In the genomic region with DNA sequence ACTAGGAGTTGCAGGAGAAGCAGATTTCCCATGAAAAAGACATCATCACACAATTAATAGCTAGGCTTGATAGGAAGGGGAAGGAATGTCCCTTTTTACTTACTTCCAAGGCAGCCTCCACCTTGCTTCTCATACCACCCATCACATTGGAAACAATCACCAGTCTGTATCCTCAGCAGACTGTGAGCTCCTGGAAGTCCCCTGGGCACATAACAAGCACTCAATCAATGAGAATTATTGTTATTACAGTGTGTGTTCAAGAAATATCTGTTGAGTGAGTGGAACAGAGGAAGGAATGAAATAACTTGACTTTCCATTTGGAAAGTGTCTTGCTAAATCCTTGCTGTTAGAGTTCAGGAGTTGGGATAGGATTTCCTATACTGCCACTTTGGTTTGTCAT, we compare ENCODE assay signal across 14 cellular contexts. TPM values are rescaled to one million over a fixed set of nuclear protein-coding genes. Genes with fewer than 3 reads are reported as not detected.
A peak's percentile ranks its signal among the peaks of the same experiment; 100 is the strongest.
DNase-seq lines count a peak whose midpoint lies in the region; ATAC-seq and TF ChIP-seq lines count a peak whose summit lies in the region.
"Had no signal": no experiment of that assay in that cellular context is flagged by ENCODE, and none has a peak within 500 bp of the region (broad histone marks: within the 10 kb centered on the region; RNA-seq: fewer than 3 reads in every experiment).

No MANE protein-coding gene starts in this region.

- ATAC-seq in stimulated activated naive CD8-positive, alpha-beta T cell treated with anti-CD3 and anti-CD28 coated beads, Interleukin-15, amount 100 ng/mL, for 72 hours = no peak
- no peak for ATAC-seq in stimulated activated naive CD8-positive, alpha-beta T cell treated with anti-CD3 and anti-CD28 coated beads, Interleukin-15, Interleukin-2, amounts not matched to agents 100 U/mL and 50 U/mL, for 24 hours
- ATAC-seq in GM21381 (IDR thresholded peaks at IDR 0.05; ENCODE audit: unreplicated experiment) = no peak
- ATAC-seq: gastroesophageal sphincter had no signal

- peak overlapping the region in 1 of 2 donors; percentile 10 for H3K4me3 Mint-ChIP-seq in stimulated activated naive CD8-positive, alpha-beta T cell treated with anti-CD3 and anti-CD28 coated beads, Interleukin-15, amount 100 ng/mL, for 72 hours
- no peak overlapping the region for H3K4me3 Mint-ChIP-seq in activated naive CD8-positive, alpha-beta T cell treated with anti-CD3 and anti-CD28 coated beads for 36 hours

- no peaks in the 10 kb centered on the region for H3K27me3 Mint-ChIP-seq in stimulated activated naive CD8-positive, alpha-beta T cell treated with anti-CD3 and anti-CD28 coated beads, Interleukin-15, amount 100 ng/mL, for 72 hours
- H3K27me3 Mint-ChIP-seq in activated naive CD8-positive, alpha-beta T cell treated with anti-CD3 and anti-CD28 coated beads for 36 hours = no peaks in the 10 kb centered on the region

- H3F3A ChIP-seq in SK-N-SH (replicated peaks; ENCODE audit: insufficient read depth) = peaks cover 12% of the 10 kb centered on the region

- TF ChIP-seq CTCF in OCI-LY3 (IDR thresholded peaks at IDR 0.05; ENCODE audit: low read depth, low read length) = no peak
- TF ChIP-seq CTCF in SK-N-SH (IDR thresholded peaks at IDR 0.05) = no peak

- H3K4me1 ChIP-seq in OCI-LY3 (ENCODE audit: low read length) (peaks cover 11% of the 10 kb centered on the region), SK-N-SH (ENCODE audit: control insufficient read depth in 1 of 2, insufficient read depth in 2 of 2, low read depth in 1 of 2, low read length in 1 of 2) (peaks cover 5 to 13% of the 10 kb centered on the region in 2 experiments; a peak in 3 of 4 replicates)
- H3K4me1 ChIP-seq: vagina had no signal

- H3K27ac ChIP-seq in OCI-LY3 (ENCODE audit: low read length) (no peak overlapping the region), SK-N-SH (ENCODE audit: low read depth in 2 of 2, low read length in 1 of 2) (no peak overlapping the region)
- H3K27ac ChIP-seq: gastroesophageal sphincter, vagina had no signal

- H2AFZ ChIP-seq in OCI-LY3 (ENCODE audit: low read depth, low read length) (no peak overlapping the region), SK-N-SH (ENCODE audit: low read depth) (no peak overlapping the region)

- no peak overlapping the region for H3K4me3 ChIP-seq in OCI-LY3 (ENCODE audit: low read length)
- H3K4me3 ChIP-seq in SK-N-SH (ENCODE audit: low read depth in 2 of 2, low read length in 1 of 2) = no peak overlapping the region
- H3K4me3 ChIP-seq: gastroesophageal sphincter, smooth muscle cell, vagina had no signal

- no peaks in the 10 kb centered on the region; the same call in 1 of the 2 replicates for H4K20me1 ChIP-seq in OCI-LY3 (ENCODE audit: insufficient read depth, low read length)
- no peaks in the 10 kb centered on the region for H4K20me1 ChIP-seq in SK-N-SH (ENCODE audit: insufficient read depth)

- H3K27me3 ChIP-seq in OCI-LY3 (ENCODE audit: low read depth, low read length) = no peaks in the 10 kb centered on the region
- H3K27me3 ChIP-seq in SK-N-SH (ENCODE audit: insufficient read depth) = no peaks in the 10 kb centered on the region
- H3K27me3 ChIP-seq: gastroesophageal sphincter, vagina had no signal

- no peak for TF ChIP-seq RAD21 in SK-N-SH (IDR thresholded peaks at IDR 0.05; ENCODE audit: low read length)

- peaks cover 12% of the 10 kb centered on the region for H3K4me1 Mint-ChIP-seq in stimulated activated naive CD8-positive, alpha-beta T cell treated with anti-CD3 and anti-CD28 coated beads, Interleukin-15, amount 100 ng/mL, for 72 hours
- peaks cover 11% of the 10 kb centered on the region for H3K4me1 Mint-ChIP-seq in activated naive CD8-positive, alpha-beta T cell treated with anti-CD3 and anti-CD28 coated beads for 36 hours

- H3K9me3 ChIP-seq in OCI-LY3 (ENCODE audit: insufficient read depth, low read length) (no peaks in the 10 kb centered on the region), SK-N-SH (no peaks in the 10 kb centered on the region)
- H3K9me3 ChIP-seq: gastroesophageal sphincter, vagina had no signal

- H3K36me3 ChIP-seq in OCI-LY3 (replicated peaks; ENCODE audit: low read depth, low read length) = no peaks in the 10 kb centered on the region
- no peaks in the 10 kb centered on the region for H3K36me3 ChIP-seq in SK-N-SH (replicated peaks in 1 of 2; ENCODE audit: control insufficient read depth in 1 of 2, insufficient read depth in 2 of 2, low read length in 1 of 2)
- H3K36me3 ChIP-seq: gastroesophageal sphincter, vagina had no signal

- no peak for TF ChIP-seq EP300 in SK-N-SH (IDR thresholded peaks at IDR 0.05; ENCODE audit: borderline replicate concordance in 1 of 2, low read depth in 1 of 2, low read length in 1 of 2)

- peak overlapping the region; percentile 14 for H3K4me2 ChIP-seq in OCI-LY3 (ENCODE audit: low read length)
- no peak overlapping the region for H3K4me2 ChIP-seq in SK-N-SH
- H3K4me2 ChIP-seq: smooth muscle cell had no signal

- H3K9ac ChIP-seq in OCI-LY3 (ENCODE audit: low read length) (no peak overlapping the region), SK-N-SH (no peak overlapping the region)

- no peaks in the 10 kb centered on the region for H3K9me3 Mint-ChIP-seq in stimulated activated naive CD8-positive, alpha-beta T cell treated with anti-CD3 and anti-CD28 coated beads, Interleukin-15, amount 100 ng/mL, for 72 hours
- no peaks in the 10 kb centered on the region for H3K9me3 Mint-ChIP-seq in activated naive CD8-positive, alpha-beta T cell treated with anti-CD3 and anti-CD28 coated beads for 36 hours

- H3K27ac Mint-ChIP-seq in stimulated activated naive CD8-positive, alpha-beta T cell treated with anti-CD3 and anti-CD28 coated beads, Interleukin-15, amount 100 ng/mL, for 72 hours = peak overlapping the region; percentile 9 to 91
- no peak overlapping the region for H3K27ac Mint-ChIP-seq in activated naive CD8-positive, alpha-beta T cell treated with anti-CD3 and anti-CD28 coated beads for 36 hours

- POLR2A ChIA-PET in SK-N-SH (lab: Yijun Ruan, JAX) = no interaction called here

- 0 out of 2 replicates have a peak, but pooled peaks cover 4% of the 10 kb centered on the region for H3K79me2 ChIP-seq in OCI-LY3 (ENCODE audit: low read length)
- peaks cover 2% of the 10 kb centered on the region; the same call in 1 of the 2 replicates for H3K79me2 ChIP-seq in SK-N-SH (ENCODE audit: insufficient read depth)

- no peaks in the 10 kb centered on the region for H3K9me2 ChIP-seq in SK-N-SH

- H3K36me3 Mint-ChIP-seq in activated naive CD8-positive, alpha-beta T cell treated with anti-CD3 and anti-CD28 coated beads for 36 hours = no peaks in the 10 kb centered on the region

- CTCF ChIA-PET in SK-N-SH (lab: Yijun Ruan, JAX) = no interaction called here

- DNase-seq in stimulated activated naive CD8-positive, alpha-beta T cell treated with anti-CD3 and anti-CD28 coated beads, Interleukin-15, amount 100 ng/mL, for 72 hours = no peak
- DNase-seq in stimulated activated naive CD8-positive, alpha-beta T cell treated with anti-CD3 and anti-CD28 coated beads, Interleukin-15, Interleukin-2, amounts not matched to agents 100 U/mL and 50 U/mL, for 24 hours = no peak
- DNase-seq in kidney tubule cell (ENCODE audit: low spot score) (peak; percentile 29), RKO (ENCODE audit: low spot score) (no peak), SK-N-SH (no peak)
- no peak for DNase-seq in activated naive CD8-positive, alpha-beta T cell treated with anti-CD3 and anti-CD28 coated beads for 36 hours
- DNase-seq: NCI-H446 treated with DMSO at 0.1 percent for 48 hours; occipital lobe; stimulated activated naive CD4-positive, alpha-beta T cell had no signal

TF ChIP-seq in SK-N-SH, 30 proteins besides CTCF, POLR2A, EP300 and RAD21:
- TF ChIP-seq USF1 (IDR thresholded peaks at IDR 0.05; ENCODE audit: borderline replicate concordance, low read depth) (no peak), MEF2A (IDR thresholded peaks at IDR 0.05; ENCODE audit: borderline replicate concordance, low read depth) (no peak), FOSL2 (IDR thresholded peaks at IDR 0.05; ENCODE audit: borderline replicate concordance, low read depth) (no peak), GABPA (IDR thresholded peaks at IDR 0.05; ENCODE audit: low read depth) (no peak), ELF1 (IDR thresholded peaks at IDR 0.05) (no peak)

RNA-seq across cellular contexts. Expression of gene HIVEP3, which starts 36.2 kb away (rescaled TPM):
- total RNA-seq in activated naive CD8-positive, alpha-beta T cell treated with anti-CD3 and anti-CD28 coated beads for 36 hours = 10 to 100 TPM; 19.4 to 21.3 TPM
- polyA plus RNA-seq in SK-N-SH (2012; rRNA removed) = 6.2 and 6.4 TPM in 2 replicates
- 6.9 and 7.3 TPM in 2 replicates for polyA plus RNA-seq in SK-N-SH (2012; cell fraction: cytosol; rRNA removed)
- polyA plus RNA-seq in SK-N-SH (2012; cell fraction: nucleus; rRNA removed) = 5.7 and 9.3 TPM in 2 replicates
